35 cellular contexts compared by ENCODE assay signal in the genomic region with DNA sequence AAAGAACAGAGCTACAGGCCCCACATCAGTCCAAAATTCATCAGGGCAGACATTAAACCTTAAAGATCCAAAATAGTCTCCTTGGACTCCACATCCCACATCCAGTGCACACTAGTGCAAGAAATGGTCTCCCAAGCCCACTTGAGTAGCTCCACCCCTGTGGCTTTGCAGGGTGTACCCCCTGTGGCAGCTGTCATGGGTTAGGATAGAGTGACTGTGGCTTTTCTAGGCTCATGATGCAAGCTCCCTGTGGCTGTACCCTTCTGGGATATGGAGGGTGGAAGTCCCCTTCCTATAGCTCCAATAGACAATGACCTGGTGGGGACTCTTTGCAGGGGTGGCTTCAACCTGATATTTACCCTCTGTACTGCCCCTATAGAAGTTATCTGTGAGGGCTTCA.
"Had no signal": no experiment of that assay in that cellular context is flagged by ENCODE, and none has a peak within 500 bp of the region (broad histone marks: within the 10 kb centered on the region; RNA-seq: fewer than 3 reads in every experiment).

No MANE protein-coding gene starts in this region.

- H3K27ac ChIP-seq: KMS-11 had no signal

- DNase-seq: Karpas-422, Kasumi-1, MG63, MM.1S, MV-4-11, NCI-H1048, NCI-H1092, NCI-H1092 treated with DMSO at 0.1 percent for 48 hours, NCI-H1105, NCI-H1417, NCI-H1417 treated with DMSO at 0.1 percent for 48 hours, NCI-H1436, NCI-H1436 treated with DMSO at 0.1 percent for 48 hours, NCI-H146, NCI-H1694, NCI-H1694 treated with DMSO at 0.1 percent for 48 hours, NCI-H187, NCI-H187 treated with DMSO at 0.1 percent for 48 hours, NCI-H1930, NCI-H2029, NCI-H2029 treated with DMSO at 0.1 percent for 48 hours, NCI-H2081, NCI-H2081 treated with DMSO at 0.1 percent for 48 hours, NCI-H2107, NCI-H2171, NCI-H2171 treated with DMSO at 0.1 percent for 48 hours, NCI-H2227 treated with DMSO at 0.1 percent for 48 hours, NCI-H226, NCI-H345, NCI-H446, NCI-H446 treated with DMSO at 0.1 percent for 48 hours, NCI-H510A, NCI-H510A treated with DMSO at 0.1 percent for 48 hours, NCI-H524 had no signal

- H3K36me3 ChIP-seq: MG63 had no signal

- H3K4me3 ChIP-seq: MG63 had no signal

- H3K9me3 ChIP-seq: MG63 had no signal

- H3K27me3 ChIP-seq: MG63 had no signal

- H3K4me2 ChIP-seq: KMS-11 had no signal

- H3K9ac ChIP-seq: KMS-11 had no signal
